In genomic region chr20:2386516-2387179, GRCh38 we compare ENCODE assay signal across 16 cellular contexts. TPM values are rescaled to one million over a fixed set of nuclear protein-coding genes. Genes with fewer than 3 reads are reported as not detected.
A peak's percentile ranks its signal among the peaks of the same experiment; 100 is the strongest.
DNase-seq lines count a peak whose midpoint lies in the region; ATAC-seq and TF ChIP-seq lines count a peak whose summit lies in the region.
"Had no signal": no experiment of that assay in that cellular context is flagged by ENCODE, and none has a peak within 500 bp of the region (broad histone marks: within the 10 kb centered on the region; RNA-seq: fewer than 3 reads in every experiment).

No MANE protein-coding gene starts in this region.

- no peak for TF ChIP-seq EP300 in stomach (IDR thresholded peaks at IDR 0.05)

- H3K4me2 ChIP-seq in OCI-LY7 (ENCODE audit: low read length): peak overlapping the region; percentile 60
- H3K4me2 ChIP-seq: BLaER1 had no signal

- no peak overlapping the region for H3K27ac Mint-ChIP-seq in activated naive CD4-positive, alpha-beta T cell treated with anti-CD3 and anti-CD28 coated beads, Interleukin-2, amount 50 U/mL, for 72 hours
- H3K27ac Mint-ChIP-seq in activated naive CD4-positive, alpha-beta T cell treated with anti-CD3 and anti-CD28 coated beads for 36 hours: no peak overlapping the region
- H3K27ac Mint-ChIP-seq in stimulated activated naive B cell treated with anti-CD40 and anti-IgM and Interleukin-4, amounts not matched to agents 10 μg/mL and 1 μg/mL and 100 μg/mL, for 72 hours: peak overlapping the region; percentile 43
- H3K27ac Mint-ChIP-seq: dendritic cell treated with granulocyte-macrophage colony-stimulating factor and Interleukin-4, amounts not matched to agents 40 ng/mL and 50 ng/mL, for 4 days had no signal

- H3K9me3 ChIP-seq in OCI-LY7 (ENCODE audit: low read length): no peaks in the 10 kb centered on the region; the same call in 1 of the 2 replicates
- H3K9me3 ChIP-seq in stomach: peaks cover 0 to 35% (median 5%) of the 10 kb centered on the region in 4 donors
- H3K9me3 ChIP-seq: HAP-1, mucosa of descending colon had no signal

- TF ChIP-seq POLR2A in stomach (IDR thresholded peaks at IDR 0.05): no peak

- H2AFZ ChIP-seq in OCI-LY7 (ENCODE audit: low read length): peak overlapping the region; percentile 71; the same call in 1 of the 2 replicates

- H3K79me2 ChIP-seq in OCI-LY7 (ENCODE audit: insufficient read depth, low read depth, low read length): no peaks in the 10 kb centered on the region

- BruUV-seq in OCI-LY7 (replicated peaks; lab: Mats Ljungman, UMichigan): no TSS peak

- peak; percentile 42 to 46 for ATAC-seq in activated naive CD4-positive, alpha-beta T cell treated with anti-CD3 and anti-CD28 coated beads, Interleukin-2, amount 50 U/mL, for 72 hours
- ATAC-seq in stimulated activated naive B cell treated with anti-CD40 and anti-IgM and Interleukin-4, amounts not matched to agents 10 μg/mL and 1 μg/mL and 100 μg/mL, for 72 hours (replicated peaks): peak in 1 of 2 donors; percentile 14
- no peak for ATAC-seq in HG03354 (IDR thresholded peaks at IDR 0.05; ENCODE audit: poor library complexity, severe bottlenecking, unreplicated experiment)

- H3K4me3 Mint-ChIP-seq in activated naive CD4-positive, alpha-beta T cell treated with anti-CD3 and anti-CD28 coated beads for 36 hours: no peak overlapping the region
- H3K4me3 Mint-ChIP-seq in stimulated activated naive B cell treated with anti-CD40 and anti-IgM and Interleukin-4, amounts not matched to agents 10 μg/mL and 1 μg/mL and 100 μg/mL, for 72 hours: peak overlapping the region in 1 of 2 donors; percentile 20
- H3K4me3 Mint-ChIP-seq: dendritic cell treated with granulocyte-macrophage colony-stimulating factor and Interleukin-4, amounts not matched to agents 40 ng/mL and 50 ng/mL, for 4 days had no signal

- no peaks in the 10 kb centered on the region for H3K9me2 ChIP-seq in OCI-LY7 (ENCODE audit: insufficient read depth, low read length)

- POLR2A ChIA-PET in OCI-LY7 (lab: Charles Lee): interaction anchor here (1.2 kb wide), 1 partner anchor 13 kb away, joined by 5 read pairs; no protein-coding TSS in a partner anchor

- 60 to 84% (median 66%) methylated on average over 5 of the region's 5 CpGs for WGBS in stomach, 5 donors

- peaks cover 0 to 13% (median 0%) of the 10 kb centered on the region in 3 donors for H3K27me3 ChIP-seq in stomach
- H3K27me3 ChIP-seq: BLaER1, right atrium auricular region had no signal

- H3K27ac ChIP-seq in OCI-LY7 (ENCODE audit: low read depth, low read length, poor library complexity, severe bottlenecking): no peak overlapping the region
- H3K27ac ChIP-seq in stomach: no peak overlapping the region
- H3K27ac ChIP-seq: BLaER1, right atrium auricular region had no signal

- H3K9me3 Mint-ChIP-seq in activated naive CD4-positive, alpha-beta T cell treated with anti-CD3 and anti-CD28 coated beads, Interleukin-2, amount 50 U/mL, for 72 hours: peaks cover 0 to 4% of the 10 kb centered on the region in 2 donors
- peaks cover 6% of the 10 kb centered on the region for H3K9me3 Mint-ChIP-seq in activated naive CD4-positive, alpha-beta T cell treated with anti-CD3 and anti-CD28 coated beads for 36 hours
- H3K9me3 Mint-ChIP-seq in stimulated activated naive B cell treated with anti-CD40 and anti-IgM and Interleukin-4, amounts not matched to agents 10 μg/mL and 1 μg/mL and 100 μg/mL, for 72 hours: peaks cover 3 to 4% of the 10 kb centered on the region in 2 donors

- H3K36me3 ChIP-seq in OCI-LY7 (ENCODE audit: insufficient read depth, low read length) (no peaks in the 10 kb centered on the region), stomach (no peaks in the 10 kb centered on the region)
- H3K36me3 ChIP-seq: BLaER1, HAP-1, right atrium auricular region had no signal

- H3K4me1 ChIP-seq in OCI-LY7 (ENCODE audit: insufficient read depth, low read length, poor library complexity, severe bottlenecking): no peaks in the 10 kb centered on the region
- H3K4me1 ChIP-seq in stomach: no peaks in the 10 kb centered on the region
- H3K4me1 ChIP-seq: BLaER1, HAP-1, right atrium auricular region had no signal

- no peaks in the 10 kb centered on the region for H3K27me3 Mint-ChIP-seq in activated naive CD4-positive, alpha-beta T cell treated with anti-CD3 and anti-CD28 coated beads for 36 hours (ENCODE audit: low read depth)
- peaks cover 30 to 37% of the 10 kb centered on the region in 2 donors for H3K27me3 Mint-ChIP-seq in stimulated activated naive B cell treated with anti-CD40 and anti-IgM and Interleukin-4, amounts not matched to agents 10 μg/mL and 1 μg/mL and 100 μg/mL, for 72 hours

- H3K4me3 ChIP-seq in OCI-LY7 (ENCODE audit: low read depth, low read length, poor library complexity, severe bottlenecking) (peak overlapping the region; percentile 34), choroid plexus epithelial cell (ENCODE audit: low read depth, low read length) (no peak overlapping the region), stomach (no peak overlapping the region)
- H3K4me3 ChIP-seq: BLaER1, HAP-1, mucosa of descending colon, right atrium auricular region had no signal

- no peaks in the 10 kb centered on the region for H4K20me1 ChIP-seq in OCI-LY7 (ENCODE audit: insufficient read depth, low read length)
- H4K20me1 ChIP-seq: BLaER1 had no signal

- H3K36me3 Mint-ChIP-seq in activated naive CD4-positive, alpha-beta T cell treated with anti-CD3 and anti-CD28 coated beads, Interleukin-2, amount 50 U/mL, for 72 hours: no peaks in the 10 kb centered on the region
- H3K36me3 Mint-ChIP-seq in activated naive CD4-positive, alpha-beta T cell treated with anti-CD3 and anti-CD28 coated beads for 36 hours (ENCODE audit: low read depth): no peaks in the 10 kb centered on the region
- H3K36me3 Mint-ChIP-seq in stimulated activated naive B cell treated with anti-CD40 and anti-IgM and Interleukin-4, amounts not matched to agents 10 μg/mL and 1 μg/mL and 100 μg/mL, for 72 hours: no peaks in the 10 kb centered on the region

- peaks cover 4% of the 10 kb centered on the region for H3K4me1 Mint-ChIP-seq in activated naive CD4-positive, alpha-beta T cell treated with anti-CD3 and anti-CD28 coated beads for 36 hours (ENCODE audit: low read depth)
- H3K4me1 Mint-ChIP-seq in stimulated activated naive B cell treated with anti-CD40 and anti-IgM and Interleukin-4, amounts not matched to agents 10 μg/mL and 1 μg/mL and 100 μg/mL, for 72 hours: peaks cover 12% of the 10 kb centered on the region in 2 donors

- DNase-seq in activated naive CD4-positive, alpha-beta T cell treated with anti-CD3 and anti-CD28 coated beads, Interleukin-2, amount 50 U/mL, for 72 hours (ENCODE audit: low spot score in 2 of 2): no peak
- DNase-seq in activated naive CD4-positive, alpha-beta T cell treated with anti-CD3 and anti-CD28 coated beads for 36 hours: no peak
- DNase-seq in OCI-LY7 (ENCODE audit: low spot score): no peak
- peak; percentile 25 for DNase-seq in choroid plexus epithelial cell (ENCODE audit: low read depth)
- DNase-seq in stimulated activated naive B cell treated with anti-CD40 and anti-IgM and Interleukin-4, amounts not matched to agents 10 μg/mL and 1 μg/mL and 100 μg/mL, for 72 hours: no peak
- no peak for DNase-seq in stomach
- DNase-seq in NCI-H526 treated with DMSO at 0.1 percent for 48 hours (lab: John Stamatoyannopoulos, UW): no peak
- DNase-seq: activated gamma-delta T cell, hippocampal formation, NCI-H774 had no signal

- CTCF ChIA-PET in activated naive CD4-positive, alpha-beta T cell treated with anti-CD3 and anti-CD28 coated beads for 36 hours (lab: Charles Lee): interaction anchor here (0.6 to 3.2 kb wide), 19 partner anchors 8 to 203 kb away, joined by 3 to 28 read pairs (median 4); partner anchors contain the start of gene ZNF343
- CTCF ChIA-PET in OCI-LY7 (lab: Charles Lee; ENCODE audit: unreplicated experiment): interaction anchor here (0.6 to 1.3 kb wide), 3 partner anchors 8 to 30 kb away, joined by 3 to 4 read pairs (median 3); no protein-coding TSS in a partner anchor

- no peak for TF ChIP-seq CTCF in OCI-LY7 (conservative IDR thresholded peaks at IDR 0.05; ENCODE audit: low read length)
- no peak for TF ChIP-seq CTCF in choroid plexus epithelial cell (conservative IDR thresholded peaks at IDR 0.05; ENCODE audit: low read depth, low read length)
- TF ChIP-seq CTCF in stomach (IDR thresholded peaks at IDR 0.05): no peak

- intact Hi-C loops in activated naive CD4-positive, alpha-beta T cell treated with anti-CD3 and anti-CD28 coated beads for 36 hours (cut with micrococcal nuclease): loop anchor here (1.0 kb wide), 1 partner anchor 66 kb away; no protein-coding TSS in a partner anchor
- intact Hi-C loops in OCI-LY7 (cut with micrococcal nuclease; ENCODE audit: unreplicated experiment): loop anchor here (1.0 to 10.0 kb wide), 2 partner anchors 66 to 258 kb away; no protein-coding TSS in a partner anchor
- intact Hi-C loops in stomach (cut with DNase I; ENCODE audit: low total_unique reads): no loop called here

RNA-seq across cellular contexts. Expression of gene TGM6, which starts 5.9 kb away (rescaled TPM):
- total RNA-seq in activated naive CD4-positive, alpha-beta T cell treated with anti-CD3 and anti-CD28 coated beads, Interleukin-2, amount 50 U/mL, for 72 hours: not detected
- total RNA-seq in activated naive CD4-positive, alpha-beta T cell treated with anti-CD3 and anti-CD28 coated beads for 36 hours: not detected
- not detected in 2 replicates for total RNA-seq in OCI-LY7 (2014; rRNA removed; shearing (Covaris generic))
- not detected in 2 replicates for total RNA-seq in OCI-LY7 (2022)
- not detected for total RNA-seq in stomach
- not detected for polyA plus RNA-seq in stomach
- total RNA-seq: mucosa of descending colon, right atrium auricular region had no signal
